ENCODE assay signal across 23 cellular contexts in genomic region chr2:12379143-12379542, GRCh38.
DNase-seq lines count a peak whose midpoint lies in the region; ATAC-seq and TF ChIP-seq lines count a peak whose summit lies in the region.
"Had no signal": no experiment of that assay in that cellular context is flagged by ENCODE, and none has a peak within 500 bp of the region (broad histone marks: within the 10 kb centered on the region; RNA-seq: fewer than 3 reads in every experiment).

No MANE protein-coding gene starts in this region.

- no peaks in the 10 kb centered on the region for H3K4me1 ChIP-seq in thyroid gland
- H3K4me1 ChIP-seq: A549; BLaER1 treated with 17β-estradiol and CSF1 and Interleukin-3, amounts not matched to agents 10 nM and 100 nM; Caco-2 had no signal

- ATAC-seq in natural killer cell treated with Interleukin-12 subunit alpha and Interleukin-12 subunit beta and Interleukin-15 and Interleukin-18, amount 100 ng/mL, for 72 hours: no peak
- ATAC-seq: A549; CD8-positive, alpha-beta T cell; GM12878 had no signal

- intact Hi-C loops in thyroid gland (cut with DNase I): no loop called here

- H3K4me3 ChIP-seq in fibroblast of villous mesenchyme (ENCODE audit: low read depth, low read length) (no peak overlapping the region), thyroid gland (replicated peaks in 1 of 3) (no peak overlapping the region)
- H3K4me3 ChIP-seq: A549; BLaER1 treated with 17β-estradiol and CSF1 and Interleukin-3, amounts not matched to agents 10 nM and 100 nM; GM12878 had no signal

- no peaks in the 10 kb centered on the region for H3K27me3 ChIP-seq in thyroid gland
- H3K27me3 ChIP-seq: BLaER1 treated with 17β-estradiol and CSF1 and Interleukin-3, amounts not matched to agents 10 nM and 100 nM had no signal

- peaks cover 0 to 5% of the 10 kb centered on the region in 2 donors for H3K27me3 Mint-ChIP-seq in natural killer cell treated with Interleukin-12 subunit alpha and Interleukin-12 subunit beta and Interleukin-15 and Interleukin-18, amount 100 ng/mL, for 72 hours
- H3K27me3 Mint-ChIP-seq: B cell; CD4-positive, alpha-beta T cell had no signal

- no peak overlapping the region for H3K4me3 Mint-ChIP-seq in natural killer cell treated with Interleukin-12 subunit alpha and Interleukin-12 subunit beta and Interleukin-15 and Interleukin-18, amount 100 ng/mL, for 72 hours
- H3K4me3 Mint-ChIP-seq: B cell; CD4-positive, alpha-beta T cell; CD8-positive, alpha-beta T cell had no signal

- no peaks in the 10 kb centered on the region for H3K9me3 Mint-ChIP-seq in natural killer cell treated with Interleukin-12 subunit alpha and Interleukin-12 subunit beta and Interleukin-15 and Interleukin-18, amount 100 ng/mL, for 72 hours
- H3K9me3 Mint-ChIP-seq: CD4-positive, alpha-beta T cell had no signal

- no peaks in the 10 kb centered on the region for H3K9me3 ChIP-seq in thyroid gland
- H3K9me3 ChIP-seq: A549; BLaER1 treated with 17β-estradiol and CSF1 and Interleukin-3, amounts not matched to agents 10 nM and 100 nM; Caco-2 had no signal

- DNase-seq in NCI-H2227 (lab: John Stamatoyannopoulos, UW; ENCODE audit: unreplicated experiment) (peak; percentile 3), NCI-H2227 treated with DMSO at 0.1 percent for 48 hours (lab: John Stamatoyannopoulos, UW) (no peak), fibroblast of villous mesenchyme (ENCODE audit: low read depth) (peak; percentile 12), renal cortical epithelial cell (ENCODE audit: low read depth) (peak; percentile 64), thyroid gland (no peak), ureter (ENCODE audit: low spot score) (no peak)
- DNase-seq in natural killer cell treated with Interleukin-12 subunit alpha and Interleukin-12 subunit beta and Interleukin-15 and Interleukin-18, amount 100 ng/mL, for 72 hours (ENCODE audit: low spot score): no peak
- DNase-seq: AML-193; Caco-2; Calu3; CD4-positive, alpha-beta T cell; CD8-positive, alpha-beta T cell; DMS53; DMS79; DND-41; EL; GDM1 had no signal

- no peaks in the 10 kb centered on the region for H3K36me3 Mint-ChIP-seq in natural killer cell treated with Interleukin-12 subunit alpha and Interleukin-12 subunit beta and Interleukin-15 and Interleukin-18, amount 100 ng/mL, for 72 hours
- H3K36me3 Mint-ChIP-seq: CD8-positive, alpha-beta T cell had no signal

- no peaks in the 10 kb centered on the region for H3K36me3 ChIP-seq in thyroid gland
- H3K36me3 ChIP-seq: BLaER1 treated with 17β-estradiol and CSF1 and Interleukin-3, amounts not matched to agents 10 nM and 100 nM had no signal

- TF ChIP-seq POLR2A in thyroid gland (IDR thresholded peaks at IDR 0.05): no peak

- no peak overlapping the region for H3K27ac ChIP-seq in thyroid gland
- H3K27ac ChIP-seq: 22Rv1; A549; BLaER1 treated with 17β-estradiol and CSF1 and Interleukin-3, amounts not matched to agents 10 nM and 100 nM; C4-2B had no signal

- peaks cover 9 to 11% of the 10 kb centered on the region in 2 donors for H3K4me1 Mint-ChIP-seq in natural killer cell treated with Interleukin-12 subunit alpha and Interleukin-12 subunit beta and Interleukin-15 and Interleukin-18, amount 100 ng/mL, for 72 hours (ENCODE audit: low read depth in 2 of 2)

- TF ChIP-seq CTCF in fibroblast of villous mesenchyme (IDR thresholded peaks at IDR 0.05; ENCODE audit: insufficient read depth, low read depth, low read length): no peak
- TF ChIP-seq CTCF in thyroid gland (IDR thresholded peaks at IDR 0.05): no peak

- H3K27ac Mint-ChIP-seq in natural killer cell treated with Interleukin-12 subunit alpha and Interleukin-12 subunit beta and Interleukin-15 and Interleukin-18, amount 100 ng/mL, for 72 hours: no peak overlapping the region
- H3K27ac Mint-ChIP-seq: B cell; CD4-positive, alpha-beta T cell; CD8-positive, alpha-beta T cell had no signal

- 86 to 90% methylated on average over 1 of the region's 1 CpG for WGBS in thyroid gland, 2 donors

Comparison
In these comparisons a context has a peak if more than half of its experiments do, and no peak if none do; other contexts are left out.
1. DNase-seq: peak in NCI-H2227 (single experiment), fibroblast of villous mesenchyme (single experiment) and renal cortical epithelial cell (single experiment); none in NCI-H2227 treated with DMSO at 0.1 percent for 48 hours (single experiment), natural killer cell treated with Interleukin-12 subunit alpha and Interleukin-12 subunit beta and Interleukin-15 and Interleukin-18, amount 100 ng/mL, for 72 hours (single experiment), thyroid gland (0 of 2) and ureter (single experiment).